In the genomic region with DNA sequence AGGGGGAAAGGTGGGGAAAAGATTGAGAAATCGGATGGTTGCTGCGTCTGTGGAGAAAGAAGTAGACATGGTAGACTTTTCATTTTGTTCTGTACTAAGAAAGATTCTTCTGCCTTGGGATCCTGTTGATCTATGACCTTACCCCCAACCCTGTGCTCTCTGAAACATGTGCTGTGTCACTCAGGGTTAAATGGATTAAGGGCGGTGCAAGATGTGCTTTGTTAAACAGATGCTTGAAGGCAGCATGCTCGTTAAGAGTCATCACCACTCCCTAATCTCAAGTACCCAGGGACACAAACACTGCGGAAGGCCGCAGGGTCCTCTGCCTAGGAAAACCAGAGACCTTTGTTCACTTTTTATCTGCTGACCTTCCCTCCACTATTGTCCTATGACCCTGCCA, we compare ENCODE assay signal across 1 cellular context.
TF ChIP-seq lines count a peak whose summit lies in the region.

No MANE protein-coding gene starts in this region.

TF ChIP-seq in K562, 482 proteins besides CTCF, POLR2A, EP300 and RAD21 (continued from another document):
- TF ChIP-seq HDAC1 (IDR thresholded peaks at IDR 0.05) (0 out of 4 replicates have a peak, but pooled peaks of 1 of the 2 experiments have one; percentile 28), NCOR1 (IDR thresholded peaks at IDR 0.05) (peak; percentile 32; the same call in 1 of the 2 replicates), FOXK2 (conservative IDR thresholded peaks at IDR 0.05 in 1 of 2, IDR thresholded peaks at IDR 0.05 in 1 of 2; ENCODE audit: low read depth in 2 of 2) (0 out of 4 replicates have a peak, but pooled peaks have one; percentile 16 to 30), CBFA2T3 (IDR thresholded peaks at IDR 0.05) (peak; percentile 69), ARID1B (IDR thresholded peaks at IDR 0.05) (peak; percentile 54; the same call in 1 of the 2 replicates), CBFA2T2 (conservative IDR thresholded peaks at IDR 0.05) (peak; percentile 41)
- TF ChIP-seq, protein P1, sequence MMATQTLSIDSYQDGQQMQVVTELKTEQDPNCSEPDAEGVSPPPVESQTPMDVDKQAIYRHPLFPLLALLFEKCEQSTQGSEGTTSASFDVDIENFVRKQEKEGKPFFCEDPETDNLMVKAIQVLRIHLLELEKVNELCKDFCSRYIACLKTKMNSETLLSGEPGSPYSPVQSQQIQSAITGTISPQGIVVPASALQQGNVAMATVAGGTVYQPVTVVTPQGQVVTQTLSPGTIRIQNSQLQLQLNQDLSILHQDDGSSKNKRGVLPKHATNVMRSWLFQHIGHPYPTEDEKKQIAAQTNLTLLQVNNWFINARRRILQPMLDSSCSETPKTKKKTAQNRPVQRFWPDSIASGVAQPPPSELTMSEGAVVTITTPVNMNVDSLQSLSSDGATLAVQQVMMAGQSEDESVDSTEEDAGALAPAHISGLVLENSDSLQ (IDR thresholded peaks at IDR 0.05), result peak; percentile 59; the same call in 1 of the 2 replicates
